Comparison of ENCODE assay signal across 8 cellular contexts in genomic region chr11:101583180-101584128, GRCh38. TPM values are rescaled to one million over a fixed set of nuclear protein-coding genes. Genes with fewer than 3 reads are reported as not detected.
DNase-seq lines count a peak whose midpoint lies in the region; ATAC-seq and TF ChIP-seq lines count a peak whose summit lies in the region.
"Had no signal": no experiment of that assay in that cellular context is flagged by ENCODE, and none has a peak within 500 bp of the region (broad histone marks: within the 10 kb centered on the region; RNA-seq: fewer than 3 reads in every experiment).

Gene TRPC6 (minus strand): TSS chr11:101584007. CDS start chr11:101583503, 504 bp downstream.

- H3K4me1 ChIP-seq in endocrine pancreas (ENCODE audit: control insufficient read depth, insufficient read depth, low read length), result no peaks in the 10 kb centered on the region
- H3K4me1 ChIP-seq in lung (ENCODE audit: control insufficient read depth in 2 of 2, insufficient read depth in 2 of 2, low read length in 2 of 2), result peaks cover 0 to 7% of the 10 kb centered on the region in 2 donors
- no peaks in the 10 kb centered on the region for H3K4me1 ChIP-seq in thymus (ENCODE audit: control insufficient read depth, insufficient read depth, low read length)

- H3K27me3 Mint-ChIP-seq in stimulated activated naive B cell treated with anti-CD40 and anti-IgM and Interleukin-4, amounts not matched to agents 10 μg/mL and 1 μg/mL and 100 μg/mL, for 72 hours, result peaks cover 29 to 36% of the 10 kb centered on the region in 2 donors

- H3K4me1 Mint-ChIP-seq in stimulated activated naive B cell treated with anti-CD40 and anti-IgM and Interleukin-4, amounts not matched to agents 10 μg/mL and 1 μg/mL and 100 μg/mL, for 72 hours, result peaks cover 0 to 2% of the 10 kb centered on the region in 2 donors

- 3 to 4% methylated on average over 76 to 83 of the region's 83 CpGs for WGBS in lung, 2 donors
- 9% methylated on average over 83 of the region's 83 CpGs for WGBS in thymus

- no peak for TF ChIP-seq CTCF in lung (IDR thresholded peaks at IDR 0.05; ENCODE audit: control extremely low read depth, extremely low read depth)

- H3K36me3 ChIP-seq in endocrine pancreas (ENCODE audit: control insufficient read depth, insufficient read depth, low read length), result peaks cover 2% of the 10 kb centered on the region
- no peaks in the 10 kb centered on the region for H3K36me3 ChIP-seq in lung (ENCODE audit: control insufficient read depth in 2 of 2, insufficient read depth in 2 of 2, low read length in 2 of 2)
- H3K36me3 ChIP-seq in thymus (ENCODE audit: control insufficient read depth, insufficient read depth), result no peaks in the 10 kb centered on the region

- H3K4me3 ChIP-seq in endocrine pancreas (ENCODE audit: control insufficient read depth, insufficient read depth, low read length) (peak within 1 kb of the TSS; percentile 45), lung (peak within 1 kb of the TSS; percentile 47), thymus (ENCODE audit: low read length) (peak within 1 kb of the TSS; percentile 26)

- H3K9ac ChIP-seq in endocrine pancreas (ENCODE audit: control insufficient read depth, insufficient read depth, low read length), result no peak within 1 kb of the TSS

- H3K9me3 Mint-ChIP-seq in stimulated activated naive B cell treated with anti-CD40 and anti-IgM and Interleukin-4, amounts not matched to agents 10 μg/mL and 1 μg/mL and 100 μg/mL, for 72 hours, result peaks cover 5 to 7% of the 10 kb centered on the region in 2 donors

- H3K27ac ChIP-seq in lung (ENCODE audit: low read depth in 1 of 2, low read length in 1 of 2) (peak within 1 kb of the TSS in 1 of 2 donors; percentile 87), thymus (ENCODE audit: low read depth) (no peak within 1 kb of the TSS)

- no peak within 1 kb of the TSS for H3K27ac Mint-ChIP-seq in stimulated activated naive B cell treated with anti-CD40 and anti-IgM and Interleukin-4, amounts not matched to agents 10 μg/mL and 1 μg/mL and 100 μg/mL, for 72 hours
- H3K27ac Mint-ChIP-seq: natural killer cell treated with Interleukin-12 subunit alpha and Interleukin-12 subunit beta and Interleukin-15 and Interleukin-18, amount 100 ng/mL, for 72 hours had no signal

- peak; percentile 38 for ATAC-seq in lung (ENCODE audit: insufficient read depth, low FRiP score)
- ATAC-seq in stimulated activated naive B cell treated with anti-CD40 and anti-IgM and Interleukin-4, amounts not matched to agents 10 μg/mL and 1 μg/mL and 100 μg/mL, for 72 hours (replicated peaks), result no peak
- no peak for ATAC-seq in GM21390 (IDR thresholded peaks at IDR 0.05; ENCODE audit: unreplicated experiment)

- no peak within 1 kb of the TSS for H3K4me3 Mint-ChIP-seq in stimulated activated naive B cell treated with anti-CD40 and anti-IgM and Interleukin-4, amounts not matched to agents 10 μg/mL and 1 μg/mL and 100 μg/mL, for 72 hours
- H3K4me3 Mint-ChIP-seq: natural killer cell treated with Interleukin-12 subunit alpha and Interleukin-12 subunit beta and Interleukin-15 and Interleukin-18, amount 100 ng/mL, for 72 hours had no signal

- H3K27me3 ChIP-seq in endocrine pancreas (ENCODE audit: control insufficient read depth, insufficient read depth, low read length), result peaks cover 6% of the 10 kb centered on the region
- no peaks in the 10 kb centered on the region for H3K27me3 ChIP-seq in lung (ENCODE audit: control insufficient read depth, insufficient read depth)
- peaks cover 17% of the 10 kb centered on the region for H3K27me3 ChIP-seq in thymus (ENCODE audit: control insufficient read depth, insufficient read depth)

- DNase-seq in HuH-7.5 (ENCODE audit: low spot score) (peak; percentile 18), lung (ENCODE audit: low spot score) (no peak)
- no peak for DNase-seq in stimulated activated naive B cell treated with anti-CD40 and anti-IgM and Interleukin-4, amounts not matched to agents 10 μg/mL and 1 μg/mL and 100 μg/mL, for 72 hours
- DNase-seq in activated CD4-positive, alpha-beta T cell treated with anti-CD3 and anti-CD28 coated beads, Interleukin-2, amount 50 U/mL, for 4 hours, result no peak

- H3K36me3 Mint-ChIP-seq in stimulated activated naive B cell treated with anti-CD40 and anti-IgM and Interleukin-4, amounts not matched to agents 10 μg/mL and 1 μg/mL and 100 μg/mL, for 72 hours, result no peaks in the 10 kb centered on the region

- no peaks in the 10 kb centered on the region for H3K9me3 ChIP-seq in endocrine pancreas (ENCODE audit: control insufficient read depth, low read length)
- H3K9me3 ChIP-seq in lung (ENCODE audit: control insufficient read depth in 2 of 2, insufficient read depth in 1 of 2, low read length in 1 of 2), result peaks cover 0 to 2% of the 10 kb centered on the region in 2 donors
- no peaks in the 10 kb centered on the region for H3K9me3 ChIP-seq in thymus (ENCODE audit: control insufficient read depth)

RNA-seq across cellular contexts. Expression of gene TRPC6, which starts in this region (rescaled TPM):
- 10 to 100 TPM; 10.7 to 66.5 TPM for total RNA-seq in lung
- polyA plus RNA-seq in lung (1 to 10 TPM; 3.3 to 5.1 TPM), thymus (0.55 TPM)
- total RNA-seq: natural killer cell treated with Interleukin-12 subunit alpha and Interleukin-12 subunit beta and Interleukin-15 and Interleukin-18, amount 100 ng/mL, for 72 hours had no signal
